In the genomic region with DNA sequence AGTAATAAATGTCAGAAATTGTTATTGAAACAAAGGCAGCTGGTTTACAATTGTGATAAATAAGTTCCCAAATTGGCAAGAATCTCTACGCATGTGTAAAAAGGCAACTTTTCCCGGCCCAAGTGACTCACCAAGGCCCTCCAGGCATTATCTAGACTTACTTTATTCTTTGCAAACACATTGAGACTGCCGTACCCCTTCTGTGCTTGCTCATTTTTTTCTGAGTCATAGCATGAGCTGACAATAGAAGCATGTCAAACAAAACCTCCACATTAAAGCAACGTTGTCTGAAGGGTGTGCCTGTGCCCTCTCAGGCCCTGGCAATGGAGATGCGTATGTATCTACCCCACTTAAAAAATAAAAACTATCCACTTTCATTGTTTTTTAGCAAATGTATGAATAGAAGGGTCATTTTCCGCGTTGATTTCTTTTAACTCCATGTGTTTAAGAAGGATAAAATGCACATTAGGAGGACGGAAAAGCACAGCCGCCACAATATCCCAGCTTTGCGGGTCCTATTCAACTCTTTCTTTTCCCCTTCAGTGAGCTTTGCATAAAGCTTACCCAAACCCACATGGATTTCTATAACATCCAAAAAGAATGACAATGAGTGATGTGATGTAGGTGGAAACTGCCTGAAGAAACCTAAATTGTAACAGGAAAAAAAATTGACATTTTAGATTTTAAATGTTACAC, we compare ENCODE assay signal across 1 cellular context.
TF ChIP-seq lines count a peak whose summit lies in the region.

No MANE protein-coding gene starts in this region.

TF ChIP-seq in HEK293, 187 proteins besides CTCF, POLR2A, EP300 and RAD21 (continued from another document and continues in another):
- TF ChIP-seq, protein P1, sequence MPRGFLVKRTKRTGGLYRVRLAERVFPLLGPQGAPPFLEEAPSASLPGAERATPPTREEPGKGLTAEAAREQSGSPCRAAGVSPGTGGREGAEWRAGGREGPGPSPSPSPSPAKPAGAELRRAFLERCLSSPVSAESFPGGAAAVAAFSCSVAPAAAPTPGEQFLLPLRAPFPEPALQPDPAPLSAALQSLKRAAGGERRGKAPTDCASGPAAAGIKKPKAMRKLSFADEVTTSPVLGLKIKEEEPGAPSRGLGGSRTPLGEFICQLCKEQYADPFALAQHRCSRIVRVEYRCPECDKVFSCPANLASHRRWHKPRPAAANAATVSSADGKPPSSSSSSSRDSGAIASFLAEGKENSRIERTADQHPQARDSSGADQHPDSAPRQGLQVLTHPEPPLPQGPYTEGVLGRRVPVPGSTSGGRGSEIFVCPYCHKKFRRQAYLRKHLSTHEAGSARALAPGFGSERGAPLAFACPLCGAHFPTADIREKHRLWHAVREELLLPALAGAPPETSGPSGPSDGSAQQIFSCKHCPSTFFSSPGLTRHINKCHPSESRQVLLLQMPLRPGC (tag by site-specific recombination; IDR thresholded peaks at IDR 0.05): peak; percentile 54; the same call in 1 of the 2 replicates
- TF ChIP-seq, protein P2, sequence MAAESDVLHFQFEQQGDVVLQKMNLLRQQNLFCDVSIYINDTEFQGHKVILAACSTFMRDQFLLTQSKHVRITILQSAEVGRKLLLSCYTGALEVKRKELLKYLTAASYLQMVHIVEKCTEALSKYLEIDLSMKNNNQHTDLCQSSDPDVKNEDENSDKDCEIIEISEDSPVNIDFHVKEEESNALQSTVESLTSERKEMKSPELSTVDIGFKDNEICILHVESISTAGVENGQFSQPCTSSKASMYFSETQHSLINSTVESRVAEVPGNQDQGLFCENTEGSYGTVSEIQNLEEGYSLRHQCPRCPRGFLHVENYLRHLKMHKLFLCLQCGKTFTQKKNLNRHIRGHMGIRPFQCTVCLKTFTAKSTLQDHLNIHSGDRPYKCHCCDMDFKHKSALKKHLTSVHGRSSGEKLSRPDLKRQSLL (tag by site-specific recombination; IDR thresholded peaks at IDR 0.05): no peak
- TF ChIP-seq, protein P3, sequence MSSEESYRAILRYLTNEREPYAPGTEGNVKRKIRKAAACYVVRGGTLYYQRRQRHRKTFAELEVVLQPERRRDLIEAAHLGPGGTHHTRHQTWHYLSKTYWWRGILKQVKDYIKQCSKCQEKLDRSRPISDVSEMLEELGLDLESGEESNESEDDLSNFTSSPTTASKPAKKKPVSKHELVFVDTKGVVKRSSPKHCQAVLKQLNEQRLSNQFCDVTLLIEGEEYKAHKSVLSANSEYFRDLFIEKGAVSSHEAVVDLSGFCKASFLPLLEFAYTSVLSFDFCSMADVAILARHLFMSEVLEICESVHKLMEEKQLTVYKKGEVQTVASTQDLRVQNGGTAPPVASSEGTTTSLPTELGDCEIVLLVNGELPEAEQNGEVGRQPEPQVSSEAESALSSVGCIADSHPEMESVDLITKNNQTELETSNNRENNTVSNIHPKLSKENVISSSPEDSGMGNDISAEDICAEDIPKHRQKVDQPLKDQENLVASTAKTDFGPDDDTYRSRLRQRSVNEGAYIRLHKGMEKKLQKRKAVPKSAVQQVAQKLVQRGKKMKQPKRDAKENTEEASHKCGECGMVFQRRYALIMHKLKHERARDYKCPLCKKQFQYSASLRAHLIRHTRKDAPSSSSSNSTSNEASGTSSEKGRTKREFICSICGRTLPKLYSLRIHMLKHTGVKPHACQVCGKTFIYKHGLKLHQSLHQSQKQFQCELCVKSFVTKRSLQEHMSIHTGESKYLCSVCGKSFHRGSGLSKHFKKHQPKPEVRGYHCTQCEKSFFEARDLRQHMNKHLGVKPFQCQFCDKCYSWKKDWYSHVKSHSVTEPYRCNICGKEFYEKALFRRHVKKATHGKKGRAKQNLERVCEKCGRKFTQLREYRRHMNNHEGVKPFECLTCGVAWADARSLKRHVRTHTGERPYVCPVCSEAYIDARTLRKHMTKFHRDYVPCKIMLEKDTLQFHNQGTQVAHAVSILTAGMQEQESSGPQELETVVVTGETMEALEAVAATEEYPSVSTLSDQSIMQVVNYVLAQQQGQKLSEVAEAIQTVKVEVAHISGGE (tag by site-specific recombination; conservative IDR thresholded peaks at IDR 0.05; ENCODE audit: low read depth): no peak
- TF ChIP-seq ZNF473 (tag by site-specific recombination; IDR thresholded peaks at IDR 0.05) (no peak), ZNF600 (tag by site-specific recombination; IDR thresholded peaks at IDR 0.05) (no peak), KLF9 (tag by site-specific recombination; IDR thresholded peaks at IDR 0.05; ENCODE audit: low read depth) (no peak), KLF1 (tag by site-specific recombination; IDR thresholded peaks at IDR 0.05) (no peak), ZNF626 (tag by site-specific recombination; IDR thresholded peaks at IDR 0.05) (no peak), ZNF366 (tag by site-specific recombination; conservative IDR thresholded peaks at IDR 0.05) (peak; percentile 36; the same call in 1 of the 2 replicates), ZNF629 (tag by site-specific recombination; IDR thresholded peaks at IDR 0.05) (peak; percentile 74), SALL2 (tag by site-specific recombination; IDR thresholded peaks at IDR 0.05; ENCODE audit: borderline replicate concordance) (no peak), ZNF549 (tag by site-specific recombination; IDR thresholded peaks at IDR 0.05) (no peak), ZNF24 (tag by site-specific recombination; IDR thresholded peaks at IDR 0.05) (no peak; the same call in 1 of the 2 replicates), SP3 (tag by site-specific recombination; IDR thresholded peaks at IDR 0.05) (no peak), ZNF610 (tag by site-specific recombination; IDR thresholded peaks at IDR 0.05; ENCODE audit: borderline replicate concordance) (no peak), ZNF596 (tag by site-specific recombination; IDR thresholded peaks at IDR 0.05) (no peak), ZNF214 (tag by site-specific recombination; IDR thresholded peaks at IDR 0.05; ENCODE audit: borderline replicate concordance) (no peak), ZNF335 (tag by site-specific recombination; conservative IDR thresholded peaks at IDR 0.05) (peak; percentile 75), ZNF623 (tag by site-specific recombination; IDR thresholded peaks at IDR 0.05) (no peak), ZNF274 (IDR thresholded peaks at IDR 0.05; ENCODE audit: low read length) (no peak), ZNF274 (tag by site-specific recombination; IDR thresholded peaks at IDR 0.05; ENCODE audit: borderline replicate concordance) (no peak), ZNF776 (tag by site-specific recombination; IDR thresholded peaks at IDR 0.05; ENCODE audit: borderline replicate concordance) (no peak), TCF7L2 (IDR thresholded peaks at IDR 0.05; ENCODE audit: borderline replicate concordance, low read depth, low read length) (no peak), ZNF292 (tag by site-specific recombination; IDR thresholded peaks at IDR 0.05; ENCODE audit: borderline replicate concordance, low read depth) (no peak), ZNF621 (tag by site-specific recombination; IDR thresholded peaks at IDR 0.05) (no peak), ZNF548 (tag by site-specific recombination; IDR thresholded peaks at IDR 0.05) (no peak), ZNF146 (tag by site-specific recombination; IDR thresholded peaks at IDR 0.05) (no peak), ZBTB8A (tag by site-specific recombination; IDR thresholded peaks at IDR 0.05) (0 out of 2 replicates have a peak, but pooled peaks have one; percentile 40), ZBTB17 (tag by site-specific recombination; IDR thresholded peaks at IDR 0.05) (no peak), KLF16 (tag by site-specific recombination; IDR thresholded peaks at IDR 0.05) (no peak), ZNF157 (tag by site-specific recombination; IDR thresholded peaks at IDR 0.05) (no peak), ZNF423 (tag by site-specific recombination; IDR thresholded peaks at IDR 0.05) (no peak), MZF1 (tag by site-specific recombination; IDR thresholded peaks at IDR 0.05; ENCODE audit: borderline replicate concordance) (no peak), ZNF660 (tag by site-specific recombination; IDR thresholded peaks at IDR 0.05) (peak; percentile 73; the same call in 1 of the 2 replicates), SETDB1 (IDR thresholded peaks at IDR 0.05; ENCODE audit: insufficient read length, low read length) (no peak), ZNF23 (tag by site-specific recombination; IDR thresholded peaks at IDR 0.05; ENCODE audit: borderline replicate concordance) (no peak), ZNF394 (tag by site-specific recombination; IDR thresholded peaks at IDR 0.05; ENCODE audit: borderline replicate concordance) (0 out of 2 replicates have a peak, but pooled peaks have one; percentile 26)
- TF ChIP-seq, protein P4, sequence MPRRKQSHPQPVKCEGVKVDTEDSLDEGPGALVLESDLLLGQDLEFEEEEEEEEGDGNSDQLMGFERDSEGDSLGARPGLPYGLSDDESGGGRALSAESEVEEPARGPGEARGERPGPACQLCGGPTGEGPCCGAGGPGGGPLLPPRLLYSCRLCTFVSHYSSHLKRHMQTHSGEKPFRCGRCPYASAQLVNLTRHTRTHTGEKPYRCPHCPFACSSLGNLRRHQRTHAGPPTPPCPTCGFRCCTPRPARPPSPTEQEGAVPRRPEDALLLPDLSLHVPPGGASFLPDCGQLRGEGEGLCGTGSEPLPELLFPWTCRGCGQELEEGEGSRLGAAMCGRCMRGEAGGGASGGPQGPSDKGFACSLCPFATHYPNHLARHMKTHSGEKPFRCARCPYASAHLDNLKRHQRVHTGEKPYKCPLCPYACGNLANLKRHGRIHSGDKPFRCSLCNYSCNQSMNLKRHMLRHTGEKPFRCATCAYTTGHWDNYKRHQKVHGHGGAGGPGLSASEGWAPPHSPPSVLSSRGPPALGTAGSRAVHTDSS (tag by site-specific recombination; IDR thresholded peaks at IDR 0.05): no peak
- TF ChIP-seq, protein P5, sequence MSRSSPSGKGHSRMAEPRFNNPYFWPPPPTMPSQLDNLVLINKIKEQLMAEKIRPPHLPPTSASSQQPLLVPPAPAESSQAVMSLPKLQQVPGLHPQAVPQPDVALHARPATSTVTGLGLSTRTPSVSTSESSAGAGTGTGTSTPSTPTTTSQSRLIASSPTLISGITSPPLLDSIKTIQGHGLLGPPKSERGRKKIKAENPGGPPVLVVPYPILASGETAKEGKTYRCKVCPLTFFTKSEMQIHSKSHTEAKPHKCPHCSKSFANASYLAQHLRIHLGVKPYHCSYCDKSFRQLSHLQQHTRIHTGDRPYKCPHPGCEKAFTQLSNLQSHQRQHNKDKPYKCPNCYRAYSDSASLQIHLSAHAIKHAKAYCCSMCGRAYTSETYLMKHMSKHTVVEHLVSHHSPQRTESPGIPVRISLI (tag by site-specific recombination; IDR thresholded peaks at IDR 0.05): peak; percentile 49; the same call in 1 of the 2 replicates
- TF ChIP-seq, protein P6, sequence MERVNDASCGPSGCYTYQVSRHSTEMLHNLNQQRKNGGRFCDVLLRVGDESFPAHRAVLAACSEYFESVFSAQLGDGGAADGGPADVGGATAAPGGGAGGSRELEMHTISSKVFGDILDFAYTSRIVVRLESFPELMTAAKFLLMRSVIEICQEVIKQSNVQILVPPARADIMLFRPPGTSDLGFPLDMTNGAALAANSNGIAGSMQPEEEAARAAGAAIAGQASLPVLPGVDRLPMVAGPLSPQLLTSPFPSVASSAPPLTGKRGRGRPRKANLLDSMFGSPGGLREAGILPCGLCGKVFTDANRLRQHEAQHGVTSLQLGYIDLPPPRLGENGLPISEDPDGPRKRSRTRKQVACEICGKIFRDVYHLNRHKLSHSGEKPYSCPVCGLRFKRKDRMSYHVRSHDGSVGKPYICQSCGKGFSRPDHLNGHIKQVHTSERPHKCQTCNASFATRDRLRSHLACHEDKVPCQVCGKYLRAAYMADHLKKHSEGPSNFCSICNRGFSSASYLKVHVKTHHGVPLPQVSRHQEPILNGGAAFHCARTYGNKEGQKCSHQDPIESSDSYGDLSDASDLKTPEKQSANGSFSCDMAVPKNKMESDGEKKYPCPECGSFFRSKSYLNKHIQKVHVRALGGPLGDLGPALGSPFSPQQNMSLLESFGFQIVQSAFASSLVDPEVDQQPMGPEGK (tag by site-specific recombination; IDR thresholded peaks at IDR 0.05): no peak
- TF ChIP-seq, protein P7, sequence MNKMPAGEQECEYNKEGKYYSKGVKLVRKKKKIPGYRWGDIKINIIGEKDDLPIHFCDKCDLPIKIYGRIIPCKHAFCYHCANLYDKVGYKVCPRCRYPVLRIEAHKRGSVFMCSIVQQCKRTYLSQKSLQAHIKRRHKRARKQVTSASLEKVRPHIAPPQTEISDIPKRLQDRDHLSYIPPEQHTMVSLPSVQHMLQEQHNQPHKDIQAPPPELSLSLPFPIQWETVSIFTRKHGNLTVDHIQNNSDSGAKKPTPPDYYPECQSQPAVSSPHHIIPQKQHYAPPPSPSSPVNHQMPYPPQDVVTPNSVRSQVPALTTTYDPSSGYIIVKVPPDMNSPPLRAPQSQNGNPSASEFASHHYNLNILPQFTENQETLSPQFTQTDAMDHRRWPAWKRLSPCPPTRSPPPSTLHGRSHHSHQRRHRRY (tag by site-specific recombination; IDR thresholded peaks at IDR 0.05): no peak
- TF ChIP-seq, protein P8, sequence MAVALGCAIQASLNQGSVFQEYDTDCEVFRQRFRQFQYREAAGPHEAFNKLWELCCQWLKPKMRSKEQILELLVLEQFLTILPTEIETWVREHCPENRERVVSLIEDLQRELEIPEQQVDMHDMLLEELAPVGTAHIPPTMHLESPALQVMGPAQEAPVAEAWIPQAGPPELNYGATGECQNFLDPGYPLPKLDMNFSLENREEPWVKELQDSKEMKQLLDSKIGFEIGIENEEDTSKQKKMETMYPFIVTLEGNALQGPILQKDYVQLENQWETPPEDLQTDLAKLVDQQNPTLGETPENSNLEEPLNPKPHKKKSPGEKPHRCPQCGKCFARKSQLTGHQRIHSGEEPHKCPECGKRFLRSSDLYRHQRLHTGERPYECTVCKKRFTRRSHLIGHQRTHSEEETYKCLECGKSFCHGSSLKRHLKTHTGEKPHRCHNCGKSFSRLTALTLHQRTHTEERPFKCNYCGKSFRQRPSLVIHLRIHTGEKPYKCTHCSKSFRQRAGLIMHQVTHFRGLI (tag by site-specific recombination; IDR thresholded peaks at IDR 0.05): no peak
- TF ChIP-seq, protein P9, sequence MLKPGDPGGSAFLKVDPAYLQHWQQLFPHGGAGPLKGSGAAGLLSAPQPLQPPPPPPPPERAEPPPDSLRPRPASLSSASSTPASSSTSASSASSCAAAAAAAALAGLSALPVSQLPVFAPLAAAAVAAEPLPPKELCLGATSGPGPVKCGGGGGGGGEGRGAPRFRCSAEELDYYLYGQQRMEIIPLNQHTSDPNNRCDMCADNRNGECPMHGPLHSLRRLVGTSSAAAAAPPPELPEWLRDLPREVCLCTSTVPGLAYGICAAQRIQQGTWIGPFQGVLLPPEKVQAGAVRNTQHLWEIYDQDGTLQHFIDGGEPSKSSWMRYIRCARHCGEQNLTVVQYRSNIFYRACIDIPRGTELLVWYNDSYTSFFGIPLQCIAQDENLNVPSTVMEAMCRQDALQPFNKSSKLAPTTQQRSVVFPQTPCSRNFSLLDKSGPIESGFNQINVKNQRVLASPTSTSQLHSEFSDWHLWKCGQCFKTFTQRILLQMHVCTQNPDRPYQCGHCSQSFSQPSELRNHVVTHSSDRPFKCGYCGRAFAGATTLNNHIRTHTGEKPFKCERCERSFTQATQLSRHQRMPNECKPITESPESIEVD (tag by site-specific recombination; IDR thresholded peaks at IDR 0.05): peak; percentile 81
- TF ChIP-seq, protein P10, sequence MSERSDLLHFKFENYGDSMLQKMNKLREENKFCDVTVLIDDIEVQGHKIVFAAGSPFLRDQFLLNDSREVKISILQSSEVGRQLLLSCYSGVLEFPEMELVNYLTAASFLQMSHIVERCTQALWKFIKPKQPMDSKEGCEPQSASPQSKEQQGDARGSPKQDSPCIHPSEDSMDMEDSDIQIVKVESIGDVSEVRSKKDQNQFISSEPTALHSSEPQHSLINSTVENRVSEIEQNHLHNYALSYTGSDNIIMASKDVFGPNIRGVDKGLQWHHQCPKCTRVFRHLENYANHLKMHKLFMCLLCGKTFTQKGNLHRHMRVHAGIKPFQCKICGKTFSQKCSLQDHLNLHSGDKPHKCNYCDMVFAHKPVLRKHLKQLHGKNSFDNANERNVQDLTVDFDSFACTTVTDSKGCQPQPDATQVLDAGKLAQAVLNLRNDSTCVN (tag by site-specific recombination; optimal IDR thresholded peaks at IDR 0.05): no peak
